In the genomic region with DNA sequence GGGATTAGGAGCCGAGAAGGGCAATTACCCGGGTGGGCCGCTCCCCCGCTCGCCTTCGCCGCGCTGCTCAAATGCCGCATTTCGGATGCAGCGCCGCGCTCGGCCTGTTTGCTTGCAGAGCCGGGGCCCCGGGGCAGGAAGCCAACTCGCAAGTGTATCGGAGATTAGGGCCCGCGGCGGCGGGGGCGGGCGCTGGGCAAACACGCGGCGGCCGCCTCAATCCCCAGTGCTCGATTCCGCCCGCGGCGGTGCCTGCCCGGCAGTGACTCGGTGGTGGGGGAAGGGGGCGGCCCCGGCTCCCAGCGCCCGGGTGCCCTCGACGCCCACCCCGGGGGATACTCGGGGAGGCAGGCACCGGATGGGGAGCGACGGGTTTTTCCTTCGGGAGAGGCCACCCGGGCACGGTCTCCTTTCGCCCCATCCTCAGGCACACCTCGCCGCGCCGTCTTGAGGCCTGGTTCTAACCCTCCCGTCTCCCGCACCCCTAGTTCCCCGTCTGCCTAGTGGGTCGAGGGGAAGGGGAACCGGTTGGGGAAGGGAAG, we compare ENCODE assay signal across 1 cellular context.
TF ChIP-seq lines count a peak whose summit lies in the region.

No MANE protein-coding gene starts in this region.

TF ChIP-seq in WTC11, 78 proteins besides CTCF, POLR2A, EP300 and RAD21 (continued from another document):
- TF ChIP-seq, protein P1, sequence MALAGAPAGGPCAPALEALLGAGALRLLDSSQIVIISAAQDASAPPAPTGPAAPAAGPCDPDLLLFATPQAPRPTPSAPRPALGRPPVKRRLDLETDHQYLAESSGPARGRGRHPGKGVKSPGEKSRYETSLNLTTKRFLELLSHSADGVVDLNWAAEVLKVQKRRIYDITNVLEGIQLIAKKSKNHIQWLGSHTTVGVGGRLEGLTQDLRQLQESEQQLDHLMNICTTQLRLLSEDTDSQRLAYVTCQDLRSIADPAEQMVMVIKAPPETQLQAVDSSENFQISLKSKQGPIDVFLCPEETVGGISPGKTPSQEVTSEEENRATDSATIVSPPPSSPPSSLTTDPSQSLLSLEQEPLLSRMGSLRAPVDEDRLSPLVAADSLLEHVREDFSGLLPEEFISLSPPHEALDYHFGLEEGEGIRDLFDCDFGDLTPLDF (CRISPR knock-in tag; IDR thresholded peaks at IDR 0.05): no peak
- TF ChIP-seq GRHL2 (CRISPR knock-in tag; IDR thresholded peaks at IDR 0.05; ENCODE audit: insufficient replicate concordance, severe bottlenecking) (no peak), SP1 (CRISPR knock-in tag; conservative IDR thresholded peaks at IDR 0.05) (no peak)
TF ChIP-seq in WTC11: peak in this region for 5.
